Comparison of ENCODE assay signal across 17 cellular contexts in the genomic region with DNA sequence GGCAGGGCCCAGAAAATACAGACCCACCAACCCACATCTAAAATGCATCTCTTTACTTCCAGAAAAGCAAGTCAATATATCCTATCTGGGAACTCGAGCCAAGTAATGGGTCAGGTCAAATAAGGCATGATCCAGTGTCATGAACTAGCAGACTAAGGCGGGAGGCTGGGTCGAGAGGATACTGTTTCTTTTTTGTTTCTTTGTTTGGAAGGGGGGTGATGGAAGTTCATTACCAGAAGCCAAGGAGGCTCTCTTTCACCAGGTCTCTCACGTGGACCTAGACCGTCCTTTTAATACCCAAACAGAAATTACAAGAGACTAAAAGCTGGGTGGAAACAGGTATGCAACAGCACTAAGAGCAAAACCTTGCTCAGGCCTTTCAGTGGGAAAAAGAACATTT.
A peak's percentile ranks its signal among the peaks of the same experiment; 100 is the strongest.
DNase-seq lines count a peak whose midpoint lies in the region; ATAC-seq and TF ChIP-seq lines count a peak whose summit lies in the region.
"Had no signal": no experiment of that assay in that cellular context is flagged by ENCODE, and none has a peak within 500 bp of the region (broad histone marks: within the 10 kb centered on the region; RNA-seq: fewer than 3 reads in every experiment).

No MANE protein-coding gene starts in this region.

- in situ Hi-C loops in gastrocnemius medialis (cut with MboI; ENCODE audit: low sequenced_read_pairs in 4 of 4) = no loop called here

- intact Hi-C loops in CD4-positive, alpha-beta memory T cell (cut with micrococcal nuclease) = loop anchor here (10.0 kb wide), 1 partner anchor 112 kb away; a partner anchor contains a TSS
- intact Hi-C loops in gastrocnemius medialis (cut with DNase I; ENCODE audit: low total_unique reads) = loop anchor here (5.0 kb wide), 1 partner anchor 45 kb away; no protein-coding TSS in a partner anchor
- intact Hi-C loops in CD14-positive monocyte (cut with micrococcal nuclease) = no loop called here

- H3K27me3 Mint-ChIP-seq in CD4-positive, alpha-beta memory T cell = no peaks in the 10 kb centered on the region
- H3K27me3 Mint-ChIP-seq in immature natural killer cell (ENCODE audit: low read depth in 3 of 3) (peaks cover 3 to 5% (median 4%) of the 10 kb centered on the region in 3 donors), CD14-positive monocyte (ENCODE audit: low read depth in 3 of 3) (peaks cover 0 to 5% (median 0%) of the 10 kb centered on the region in 3 donors)
- H3K27me3 Mint-ChIP-seq: activated CD4-positive, alpha-beta T cell treated with anti-CD3 and anti-CD28 coated beads, Interleukin-2, amount 10 ng/mL, durations not matched to agents 7 days and 5 days; activated naive CD4-positive, alpha-beta T cell treated with anti-CD3 and anti-CD28 coated beads, Interleukin-2, amount 50 U/mL, for 24 hours had no signal

- H3K4me1 ChIP-seq in CD4-positive, alpha-beta memory T cell (ENCODE audit: insufficient read depth, low read length) = peaks cover 79% of the 10 kb centered on the region
- peaks cover 43% of the 10 kb centered on the region for H3K4me1 ChIP-seq in NT2/D1 (ENCODE audit: insufficient read depth, insufficient read length)
- H3K4me1 ChIP-seq in gastrocnemius medialis = peaks cover 95 to 97% of the 10 kb centered on the region in 2 donors

- TF ChIP-seq CTCF in gastrocnemius medialis (IDR thresholded peaks at IDR 0.05 in 4 of 5, conservative IDR thresholded peaks at IDR 0.05 in 1 of 5) (no peak), coronary artery (IDR thresholded peaks at IDR 0.05) (no peak), CD14-positive monocyte (IDR thresholded peaks at IDR 0.05) (no peak)

- H3K27ac ChIP-seq in CD4-positive, alpha-beta memory T cell (ENCODE audit: low read depth, low read length) = no peak overlapping the region
- H3K27ac ChIP-seq in gastrocnemius medialis (peak overlapping the region; percentile 94 to 99 (median 98)), coronary artery (no peak overlapping the region)
- H3K27ac ChIP-seq: hepatocyte, PC-9, SK-N-MC had no signal

- CTCF ChIA-PET in CD4-positive, alpha-beta memory T cell (lab: Charles Lee; ENCODE audit: partially characterized antibody) = interaction anchor here (13.5 kb wide), 1 partner anchor 22 kb away, joined by 196 read pairs; no protein-coding TSS in a partner anchor

- TF ChIP-seq POLR2A in gastrocnemius medialis (IDR thresholded peaks at IDR 0.05) = no peak

- no peaks in the 10 kb centered on the region for H3K9me3 ChIP-seq in CD4-positive, alpha-beta memory T cell (ENCODE audit: control insufficient read depth in 1 of 2, low read length in 2 of 2)
- H3K9me3 ChIP-seq in NT2/D1 (ENCODE audit: insufficient read depth, low read length) = no peaks in the 10 kb centered on the region
- H3K9me3 ChIP-seq in gastrocnemius medialis = no peaks in the 10 kb centered on the region
- H3K9me3 ChIP-seq: MG63 had no signal

- no peak overlapping the region for H3K4me3 ChIP-seq in CD4-positive, alpha-beta memory T cell (ENCODE audit: low read length in 2 of 2)
- H3K4me3 ChIP-seq in NT2/D1 (ENCODE audit: insufficient read length, low read depth) = no peak overlapping the region
- no peak overlapping the region for H3K4me3 ChIP-seq in gastrocnemius medialis
- H3K4me3 ChIP-seq in coronary artery = no peak overlapping the region
- H3K4me3 ChIP-seq: hepatocyte, MG63, PC-9, SK-N-MC had no signal

- POLR2A ChIA-PET in CD4-positive, alpha-beta memory T cell (lab: Charles Lee; ENCODE audit: partially characterized antibody) = interaction anchor here (0.8 to 9.3 kb wide), 2 partner anchors 10 to 26 kb away, joined by 3 to 109 read pairs; no protein-coding TSS in a partner anchor

- peak overlapping the region; percentile 47 for H3K9ac ChIP-seq in NT2/D1 (ENCODE audit: insufficient read length, low read depth)

- peaks cover 49 to 85% (median 66%) of the 10 kb centered on the region in 4 donors for H3K4me1 Mint-ChIP-seq in CD4-positive, alpha-beta memory T cell
- H3K4me1 Mint-ChIP-seq in immature natural killer cell = peaks cover 51 to 60% of the 10 kb centered on the region in 2 donors
- peaks cover 31% of the 10 kb centered on the region for H3K4me1 Mint-ChIP-seq in CD14-positive monocyte

- DNase-seq in CD4-positive, alpha-beta memory T cell = no peak
- DNase-seq in NT2/D1 (ENCODE audit: low read depth, low spot score) = no peak
- DNase-seq in immature natural killer cell = no peak
- peak; percentile 4 to 12 for DNase-seq in gastrocnemius medialis
- no peak for DNase-seq in coronary artery (ENCODE audit: low spot score)
- no peak for DNase-seq in GF-D8 (lab: John Stamatoyannopoulos, UW)
- DNase-seq in HuH-7 (ENCODE audit: low spot score) = no peak
- DNase-seq in CD14-positive monocyte (ENCODE audit: low spot score) = no peak
- DNase-seq: activated CD4-positive, alpha-beta T cell treated with anti-CD3 and anti-CD28 coated beads, Interleukin-2, amount 10 ng/mL, durations not matched to agents 7 days and 5 days; GOT3; MG63; PC-9; stimulated activated CD4-positive, alpha-beta T cell treated with anti-CD3 and anti-CD28 coated beads, Interleukin-15, amount 100 ng/mL, for 24 hours had no signal

- peaks cover 4 to 6% of the 10 kb centered on the region in 2 donors for H3K36me3 Mint-ChIP-seq in CD4-positive, alpha-beta memory T cell
- no peaks in the 10 kb centered on the region for H3K36me3 Mint-ChIP-seq in immature natural killer cell
- peaks cover 2 to 7% of the 10 kb centered on the region in 2 donors for H3K36me3 Mint-ChIP-seq in CD14-positive monocyte

- H3K9me3 Mint-ChIP-seq in CD4-positive, alpha-beta memory T cell = peaks cover 0 to 2% (median 0%) of the 10 kb centered on the region in 8 donors
- no peaks in the 10 kb centered on the region for H3K9me3 Mint-ChIP-seq in immature natural killer cell
- H3K9me3 Mint-ChIP-seq in CD14-positive monocyte = no peaks in the 10 kb centered on the region
- H3K9me3 Mint-ChIP-seq: activated CD4-positive, alpha-beta T cell treated with anti-CD3 and anti-CD28 coated beads, Interleukin-2, amount 10 ng/mL, durations not matched to agents 7 days and 5 days; activated naive CD4-positive, alpha-beta T cell treated with anti-CD3 and anti-CD28 coated beads, Interleukin-2, amount 50 U/mL, for 24 hours had no signal

- peak overlapping the region in 6 of 7 donors; percentile 19 to 91 (median 41) for H3K27ac Mint-ChIP-seq in CD4-positive, alpha-beta memory T cell
- H3K27ac Mint-ChIP-seq in immature natural killer cell (peak overlapping the region in 4 of 6 donors; percentile 20 to 66 (median 42)), CD14-positive monocyte (peak overlapping the region in 1 of 7 donors; percentile 37)
- H3K27ac Mint-ChIP-seq: activated CD4-positive, alpha-beta T cell treated with anti-CD3 and anti-CD28 coated beads, Interleukin-2, amount 10 ng/mL, durations not matched to agents 7 days and 5 days had no signal

- H3K27me3 ChIP-seq in CD4-positive, alpha-beta memory T cell (ENCODE audit: insufficient read depth, low read length) = no peaks in the 10 kb centered on the region
- H3K27me3 ChIP-seq in NT2/D1 (ENCODE audit: insufficient read depth, insufficient read length) = no peaks in the 10 kb centered on the region
- H3K27me3 ChIP-seq in gastrocnemius medialis = no peaks in the 10 kb centered on the region
- H3K27me3 ChIP-seq: hepatocyte, MG63 had no signal

- no peaks in the 10 kb centered on the region for H3K36me3 ChIP-seq in CD4-positive, alpha-beta memory T cell (ENCODE audit: insufficient read depth, low read length)
- H3K36me3 ChIP-seq in NT2/D1 (ENCODE audit: insufficient read depth, insufficient read length, low read length) = peaks cover 2% of the 10 kb centered on the region
- no peaks in the 10 kb centered on the region for H3K36me3 ChIP-seq in gastrocnemius medialis
- H3K36me3 ChIP-seq: MG63 had no signal

- no peak for ATAC-seq in gastrocnemius medialis
- ATAC-seq: left lobe of liver had no signal

- no peak overlapping the region for H3K4me3 Mint-ChIP-seq in CD4-positive, alpha-beta memory T cell
- no peak overlapping the region for H3K4me3 Mint-ChIP-seq in immature natural killer cell
- H3K4me3 Mint-ChIP-seq in CD14-positive monocyte = no peak overlapping the region
- H3K4me3 Mint-ChIP-seq: activated CD4-positive, alpha-beta T cell treated with anti-CD3 and anti-CD28 coated beads, Interleukin-2, amount 10 ng/mL, durations not matched to agents 7 days and 5 days had no signal

Comparison
In these comparisons a context has a peak if more than half of its experiments do, and no peak if none do; other contexts are left out.
1. DNase-seq: peak in gastrocnemius medialis (2 of 2); none in CD4-positive, alpha-beta memory T cell (0 of 5), NT2/D1 (single experiment), immature natural killer cell (0 of 3), coronary artery (single experiment), GF-D8 (single experiment), HuH-7 (single experiment) and CD14-positive monocyte (single experiment).
2. H3K27ac ChIP-seq: peak in gastrocnemius medialis (4 of 4); none in CD4-positive, alpha-beta memory T cell (single experiment) and coronary artery (0 of 2).
3. intact Hi-C loops: an anchor here in CD4-positive, alpha-beta memory T cell (10.0 kb wide) and gastrocnemius medialis (5.0 kb wide); none called in CD14-positive monocyte.